ENCODE assay signal across 1 cellular context in the genomic region with DNA sequence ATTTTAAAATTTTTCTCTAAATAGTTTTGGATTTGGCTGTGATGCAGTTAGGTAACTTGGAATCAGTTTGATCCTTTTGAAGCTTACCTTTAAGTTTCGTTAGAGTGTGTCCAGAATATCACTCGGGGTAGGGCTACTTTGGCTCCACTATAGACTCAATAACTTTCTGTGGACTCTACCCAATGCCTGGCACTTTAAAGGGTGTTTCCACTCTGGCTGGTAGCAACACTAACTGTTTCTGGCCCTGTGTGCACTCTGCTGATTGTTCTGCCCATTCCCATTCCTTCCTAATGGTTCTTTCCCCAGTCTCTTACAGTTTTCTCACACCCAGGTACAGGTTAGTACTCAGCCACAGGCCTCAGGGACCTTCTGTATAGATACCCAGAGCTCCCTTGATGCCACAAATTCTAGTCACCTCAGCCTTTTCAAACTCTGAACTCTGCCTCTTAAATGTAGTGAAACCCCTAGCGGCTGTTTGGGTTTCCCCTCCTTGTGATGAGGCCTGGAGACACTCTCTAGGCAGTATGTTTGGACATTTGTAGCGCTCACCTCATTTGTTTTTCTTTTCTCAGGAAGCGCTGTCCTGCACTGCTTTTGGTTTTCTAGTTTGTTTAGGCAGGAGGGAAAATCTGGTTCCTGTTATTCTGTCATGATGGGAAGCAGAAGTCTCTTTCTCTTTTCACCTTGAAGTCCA.
TF ChIP-seq lines count a peak whose summit lies in the region.

No MANE protein-coding gene starts in this region.

TF ChIP-seq in GM23338, 12 proteins besides CTCF, POLR2A, EP300 and RAD21 (continued from another document):
- TF ChIP-seq ZNF114 (CRISPR knock-in tag; IDR thresholded peaks at IDR 0.05), result no peak
- no peak for TF ChIP-seq STAT1 (IDR thresholded peaks at IDR 0.05; ENCODE audit: unreplicated experiment)
- TF ChIP-seq CREB1 (CRISPR knock-in tag; IDR thresholded peaks at IDR 0.05; ENCODE audit: low read depth), result no peak
- TF ChIP-seq POLR2AphosphoS5 (IDR thresholded peaks at IDR 0.05; ENCODE audit: low read depth), result no peak
